In genomic region chr4:55545133-55545532, GRCh38 we compare ENCODE assay signal across 8 cellular contexts. TPM values are rescaled to one million over a fixed set of nuclear protein-coding genes. Genes with fewer than 3 reads are reported as not detected.
DNase-seq lines count a peak whose midpoint lies in the region; ATAC-seq and TF ChIP-seq lines count a peak whose summit lies in the region.

No MANE protein-coding gene starts in this region.

- H3K9me2 ChIP-seq in hepatocyte (replicated peaks; ENCODE audit: insufficient read depth), result no peaks in the 10 kb centered on the region

- H3K36me3 Mint-ChIP-seq in stimulated activated naive B cell treated with anti-CD40 and anti-IgM and Interleukin-4, amounts not matched to agents 10 μg/mL and 1 μg/mL and 100 μg/mL, for 72 hours, result no peaks in the 10 kb centered on the region

- TF ChIP-seq CTCF in WI38 (IDR thresholded peaks at IDR 0.05; ENCODE audit: low read depth, low read length) (no peak), hepatocyte (IDR thresholded peaks at IDR 0.05; ENCODE audit: poor library complexity) (no peak)

- no peaks in the 10 kb centered on the region for H3K9me3 Mint-ChIP-seq in stimulated activated naive B cell treated with anti-CD40 and anti-IgM and Interleukin-4, amounts not matched to agents 10 μg/mL and 1 μg/mL and 100 μg/mL, for 72 hours

- peaks cover 34% of the 10 kb centered on the region for H3K4me1 ChIP-seq in ACC112 (ENCODE audit: control insufficient read depth, insufficient read depth, low read length, unreplicated experiment)
- peaks cover 18% of the 10 kb centered on the region for H3K4me1 ChIP-seq in HAP-1
- H3K4me1 ChIP-seq in hepatocyte (ENCODE audit: insufficient read depth), result peaks cover 31% of the 10 kb centered on the region

- in situ Hi-C loops in HAP-1 (cut with MboI; ENCODE audit: low sequenced_read_pairs), result no loop called here

- H3K27me3 Mint-ChIP-seq in stimulated activated naive B cell treated with anti-CD40 and anti-IgM and Interleukin-4, amounts not matched to agents 10 μg/mL and 1 μg/mL and 100 μg/mL, for 72 hours, result no peaks in the 10 kb centered on the region

- no peaks in the 10 kb centered on the region for H3K27me3 ChIP-seq in ACC112 (ENCODE audit: insufficient read depth, low read length)
- no peaks in the 10 kb centered on the region for H3K27me3 ChIP-seq in HAP-1 (ENCODE audit: low read depth)
- no peaks in the 10 kb centered on the region for H3K27me3 ChIP-seq in hepatocyte

- H2AFZ ChIP-seq in ACC112 (ENCODE audit: low read length, unreplicated experiment) (peak overlapping the region; percentile 71), hepatocyte (peak overlapping the region; percentile 90)

- no peak overlapping the region for H3K27ac Mint-ChIP-seq in stimulated activated naive B cell treated with anti-CD40 and anti-IgM and Interleukin-4, amounts not matched to agents 10 μg/mL and 1 μg/mL and 100 μg/mL, for 72 hours

- peaks cover 55% of the 10 kb centered on the region for H3K79me2 ChIP-seq in ACC112 (ENCODE audit: control insufficient read depth, insufficient read depth, low read length, unreplicated experiment)
- H3K79me2 ChIP-seq in hepatocyte, result peaks cover 52% of the 10 kb centered on the region

- H3K27ac ChIP-seq in ACC112 (ENCODE audit: low read depth, low read length), result peak overlapping the region; percentile 88
- peak overlapping the region; percentile 96 for H3K27ac ChIP-seq in hepatocyte

- 1% methylated on average over 7 of the region's 7 CpGs for WGBS in hepatocyte (ENCODE audit: low lambda C conversion rate, missing lambda C conversion rate)

- ATAC-seq in stimulated activated naive B cell treated with anti-CD40 and anti-IgM and Interleukin-4, amounts not matched to agents 10 μg/mL and 1 μg/mL and 100 μg/mL, for 72 hours (replicated peaks), result no peak
- ATAC-seq in HG02588 (IDR thresholded peaks at IDR 0.05; ENCODE audit: unreplicated experiment), result no peak

- DNase-seq in HAP-1 (ENCODE audit: low spot score in 2 of 2) (peak in 1 of 2 experiments; percentile 33), hepatocyte (ENCODE audit: low spot score) (no peak), mesenteric fat pad (ENCODE audit: low spot score) (no peak)
- no peak for DNase-seq in stimulated activated naive B cell treated with anti-CD40 and anti-IgM and Interleukin-4, amounts not matched to agents 10 μg/mL and 1 μg/mL and 100 μg/mL, for 72 hours
- no peak for DNase-seq in stimulated activated CD4-positive, alpha-beta T cell treated with anti-CD3 and anti-CD28 coated beads, Interleukin-4, amount 100 ng/mL, for 1 hour

- H3K9me3 ChIP-seq in HAP-1 (no peaks in the 10 kb centered on the region), hepatocyte (ENCODE audit: low read depth) (no peaks in the 10 kb centered on the region)

- H3K4me3 ChIP-seq in ACC112 (ENCODE audit: low read depth, low read length) (peak overlapping the region; percentile 86), HAP-1 (peak overlapping the region; percentile 81), WI38 (ENCODE audit: low read depth, low read length) (peak overlapping the region; percentile 90), hepatocyte (peak overlapping the region; percentile 70)

- peak overlapping the region; percentile 87 for H3K4me2 ChIP-seq in hepatocyte

- H3K36me3 ChIP-seq in ACC112 (ENCODE audit: insufficient read depth, low read length) (no peaks in the 10 kb centered on the region), HAP-1 (replicated peaks) (no peaks in the 10 kb centered on the region), hepatocyte (replicated peaks; ENCODE audit: insufficient read depth, low read depth) (no peaks in the 10 kb centered on the region)

- peaks cover 12% of the 10 kb centered on the region for H4K20me1 ChIP-seq in hepatocyte (ENCODE audit: insufficient read depth, poor library complexity, severe bottlenecking)

- H3K4me1 Mint-ChIP-seq in stimulated activated naive B cell treated with anti-CD40 and anti-IgM and Interleukin-4, amounts not matched to agents 10 μg/mL and 1 μg/mL and 100 μg/mL, for 72 hours, result peaks cover 16 to 17% of the 10 kb centered on the region in 2 donors

- H3K4me3 Mint-ChIP-seq in stimulated activated naive B cell treated with anti-CD40 and anti-IgM and Interleukin-4, amounts not matched to agents 10 μg/mL and 1 μg/mL and 100 μg/mL, for 72 hours, result peak overlapping the region; percentile 90

RNA-seq across cellular contexts. Expression of gene CLOCK, which starts 1.6 kb away (rescaled TPM):
- total RNA-seq in hepatocyte (26.2 and 29.3 TPM in 2 replicates), mesenteric fat pad (39.5 TPM)
- 9.6 and 10.4 TPM in 2 replicates for polyA plus RNA-seq in hepatocyte

RNA-seq across cellular contexts. Expression of gene PDCL2, which starts 46.9 kb away (rescaled TPM):
- not detected in 2 replicates for total RNA-seq in hepatocyte
- polyA plus RNA-seq in hepatocyte, result not detected in 2 replicates
- total RNA-seq in mesenteric fat pad, result not detected
